13 cellular contexts compared by ENCODE assay signal in the genomic region with DNA sequence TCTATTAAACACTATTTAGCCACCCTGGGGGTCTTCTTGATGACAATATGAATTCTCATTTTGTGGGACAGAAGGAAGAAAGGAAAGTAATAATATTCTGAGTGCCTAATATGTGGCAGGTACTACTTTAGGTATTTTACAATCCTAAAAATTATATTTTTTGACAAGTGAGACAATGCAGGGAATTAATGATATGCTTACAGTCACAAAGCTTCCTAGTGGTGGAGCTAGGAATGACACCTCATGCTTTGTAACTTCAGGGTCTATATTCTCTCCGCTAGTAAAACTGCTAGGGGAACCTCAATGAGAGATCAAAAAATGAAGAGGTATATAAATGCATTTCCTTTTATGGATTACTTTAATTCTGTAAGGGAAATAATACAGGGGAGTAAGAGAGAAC. TPM values are rescaled to one million over a fixed set of nuclear protein-coding genes. Genes with fewer than 3 reads are reported as not detected.
DNase-seq lines count a peak whose midpoint lies in the region; ATAC-seq, FAIRE-seq and TF ChIP-seq lines count a peak whose summit lies in the region.
"Had no signal": no experiment of that assay in that cellular context is flagged by ENCODE, and none has a peak within 500 bp of the region (broad histone marks: within the 10 kb centered on the region; RNA-seq: fewer than 3 reads in every experiment).

No MANE protein-coding gene starts in this region.

- no peak for DNase-seq in D721Med (ENCODE audit: insufficient read length, low spot score)
- DNase-seq in GM12878 (ENCODE audit: low read depth, low spot score) = no peak
- peak; percentile 29 for DNase-seq in mesendoderm
- no peak for DNase-seq in GOT3 (lab: John Stamatoyannopoulos, UW)
- DNase-seq in DMS114 treated with DMSO at 0.1 percent for 48 hours (lab: John Stamatoyannopoulos, UW; ENCODE audit: unreplicated experiment) = no peak
- DNase-seq in stimulated activated effector memory CD8-positive, alpha-beta T cell treated with anti-CD3 and anti-CD28 coated beads, Interleukin-12 subunit alpha, Interleukin-12 subunit beta, amount 100 ng/mL, for 72 hours (ENCODE audit: low spot score in 2 of 2) = no peak
- no peak for DNase-seq in effector memory CD4-positive, alpha-beta T cell
- DNase-seq: activated CD8-positive, alpha-beta memory T cell treated with anti-CD3 and anti-CD28 coated beads, Interleukin-2, amount 50 U/mL, for 4 hours; heart right ventricle; NCI-H510A treated with DMSO at 0.1 percent for 48 hours; T-helper 1 cell had no signal

- no peaks in the 10 kb centered on the region for H3K9me3 Mint-ChIP-seq in stimulated activated effector memory CD8-positive, alpha-beta T cell treated with anti-CD3 and anti-CD28 coated beads, Interleukin-12 subunit alpha, Interleukin-12 subunit beta, amount 100 ng/mL, for 72 hours
- H3K9me3 Mint-ChIP-seq: central memory CD8-positive, alpha-beta T cell had no signal

- H3K56ac ChIP-seq in mesendoderm (ENCODE audit: low read length) = no peak overlapping the region

- no peak for TF ChIP-seq EP300 in GM12878 (IDR thresholded peaks at IDR 0.05; ENCODE audit: borderline replicate concordance in 1 of 2, control insufficient read depth in 1 of 2, low read depth in 2 of 2, low read length in 2 of 2)

- H3K27ac Mint-ChIP-seq in stimulated activated effector memory CD8-positive, alpha-beta T cell treated with anti-CD3 and anti-CD28 coated beads, Interleukin-12 subunit alpha, Interleukin-12 subunit beta, amount 100 ng/mL, for 72 hours = no peak overlapping the region

- no peak overlapping the region for H4K5ac ChIP-seq in mesendoderm (ENCODE audit: low read length)

- intact Hi-C loops in GM12878 (cut with micrococcal nuclease; ENCODE audit: unreplicated experiment) = loop anchor here (5.0 kb wide), 1 partner anchor 37 kb away; no protein-coding TSS in a partner anchor

- CTCF ChIA-PET in GM12878 (lab: Yijun Ruan, JAX) = interaction anchor here (0.7 to 2.7 kb wide), 5 partner anchors 11 to 656 kb away, joined by 3 to 17 read pairs (median 3); partner anchors contain the start of gene PRG4

- no peak for TF ChIP-seq RAD21 in GM12878 (IDR thresholded peaks at IDR 0.05; ENCODE audit: insufficient read depth, low read depth, low read length)

- no peak overlapping the region for H3K9ac ChIP-seq in KMS-11
- no peak overlapping the region for H3K9ac ChIP-seq in GM12878 (ENCODE audit: control insufficient read depth, insufficient read depth, low read length)
- no peak overlapping the region for H3K9ac ChIP-seq in mesendoderm (ENCODE audit: low read length)

- H2AK5ac ChIP-seq in mesendoderm (ENCODE audit: low read length) = no peak overlapping the region

- no peaks in the 10 kb centered on the region for H3K4me1 Mint-ChIP-seq in stimulated activated effector memory CD8-positive, alpha-beta T cell treated with anti-CD3 and anti-CD28 coated beads, Interleukin-12 subunit alpha, Interleukin-12 subunit beta, amount 100 ng/mL, for 72 hours

- H4K8ac ChIP-seq in mesendoderm (ENCODE audit: low read depth, low read length) = no peak overlapping the region

- no peak overlapping the region for H3K4ac ChIP-seq in mesendoderm (ENCODE audit: low read depth, low read length)

- POLR2A ChIA-PET in GM12878 (lab: Charles Lee) = no interaction called here

- H3K9me3 ChIP-seq in GM12878 (replicated peaks; ENCODE audit: control insufficient read depth, insufficient read depth, low read length) = no peaks in the 10 kb centered on the region
- H3K9me3 ChIP-seq in effector memory CD4-positive, alpha-beta T cell (ENCODE audit: control insufficient read depth, low read length) = no peaks in the 10 kb centered on the region
- H3K9me3 ChIP-seq: heart right ventricle had no signal

- H4K20me1 ChIP-seq in KMS-11 (ENCODE audit: insufficient read depth) (no peaks in the 10 kb centered on the region), GM12878 (ENCODE audit: control insufficient read depth, insufficient read depth) (no peaks in the 10 kb centered on the region)

- H3K27me3 ChIP-seq in KMS-11 (ENCODE audit: insufficient read depth, low read depth) (no peaks in the 10 kb centered on the region), GM12878 (replicated peaks in 1 of 2; ENCODE audit: control insufficient read depth in 2 of 2, insufficient read depth in 2 of 2, low read length in 1 of 2) (no peaks in the 10 kb centered on the region), mesendoderm (ENCODE audit: insufficient read depth, low read length, poor library complexity) (no peaks in the 10 kb centered on the region)
- no peaks in the 10 kb centered on the region for H3K27me3 ChIP-seq in effector memory CD4-positive, alpha-beta T cell (replicated peaks; ENCODE audit: control insufficient read depth, insufficient read depth, low read length, poor library complexity, severe bottlenecking)
- H3K27me3 ChIP-seq: heart right ventricle had no signal

- FAIRE-seq in D721Med (lab: Jason Lieb, UNC) (peak; percentile 11), GM12878 (lab: Jason Lieb, UNC) (no peak)

- no peak overlapping the region for H3K4me2 ChIP-seq in KMS-11
- no peak overlapping the region for H3K4me2 ChIP-seq in GM12878 (ENCODE audit: control insufficient read depth, insufficient read depth)
- no peak overlapping the region for H3K4me2 ChIP-seq in mesendoderm (ENCODE audit: low read length)

- no peak overlapping the region for H2BK5ac ChIP-seq in mesendoderm (ENCODE audit: low read length)

- no peak for TF ChIP-seq POLR2A in GM12878 (IDR thresholded peaks at IDR 0.05; ENCODE audit: low read depth, low read length)

- RAD21 ChIA-PET in GM12878 (lab: Charles Lee; ENCODE audit: unreplicated experiment) = no interaction called here

- H2BK120ac ChIP-seq in mesendoderm (ENCODE audit: low read depth, low read length) = no peak overlapping the region

- peaks cover 7% of the 10 kb centered on the region; the same call in 1 of the 2 replicates for H3K36me3 ChIP-seq in KMS-11 (ENCODE audit: insufficient read depth)
- H3K36me3 ChIP-seq in GM12878 (ENCODE audit: control insufficient read depth in 2 of 2, insufficient read depth in 2 of 2, low read length in 1 of 2) = peaks cover 0 to 47% of the 10 kb centered on the region in 2 experiments
- peaks cover 7% of the 10 kb centered on the region for H3K36me3 ChIP-seq in mesendoderm (ENCODE audit: control insufficient read depth, insufficient read depth, low read length)
- peaks cover 83% of the 10 kb centered on the region for H3K36me3 ChIP-seq in effector memory CD4-positive, alpha-beta T cell (ENCODE audit: control insufficient read depth, insufficient read depth, low read length)

- H3K23ac ChIP-seq in mesendoderm (ENCODE audit: low read length) = no peak overlapping the region

- no TSS peak for BruUV-seq in GM12878 (replicated peaks; lab: Mats Ljungman, UMichigan)

- H2AFZ ChIP-seq in KMS-11 (ENCODE audit: low read depth) (no peak overlapping the region), GM12878 (ENCODE audit: control insufficient read depth, low read depth, low read length) (no peak overlapping the region)

- H3K27ac ChIP-seq in KMS-11 (no peak overlapping the region), GM12878 (ENCODE audit: control insufficient read depth, insufficient read depth) (no peak overlapping the region), mesendoderm (ENCODE audit: low read depth, low read length) (no peak overlapping the region)
- no peak overlapping the region for H3K27ac ChIP-seq in effector memory CD4-positive, alpha-beta T cell (ENCODE audit: insufficient read depth, low read length, poor library complexity, severe bottlenecking)
- H3K27ac ChIP-seq: heart right ventricle had no signal

- H3K4me1 ChIP-seq in KMS-11 (ENCODE audit: low read depth, poor library complexity, severe bottlenecking) (no peaks in the 10 kb centered on the region), GM12878 (ENCODE audit: control insufficient read depth, insufficient read depth, low read length) (no peaks in the 10 kb centered on the region), mesendoderm (ENCODE audit: control insufficient read depth, low read depth, low read length) (no peaks in the 10 kb centered on the region)
- no peaks in the 10 kb centered on the region for H3K4me1 ChIP-seq in effector memory CD4-positive, alpha-beta T cell (ENCODE audit: control insufficient read depth, insufficient read depth, low read length, poor library complexity, severe bottlenecking)
- H3K4me1 ChIP-seq: heart right ventricle had no signal

- H3K18ac ChIP-seq in mesendoderm (ENCODE audit: low read length) = no peak overlapping the region

- no peak overlapping the region for H3K4me3 Mint-ChIP-seq in stimulated activated effector memory CD8-positive, alpha-beta T cell treated with anti-CD3 and anti-CD28 coated beads, Interleukin-12 subunit alpha, Interleukin-12 subunit beta, amount 100 ng/mL, for 72 hours
- H3K4me3 Mint-ChIP-seq: central memory CD8-positive, alpha-beta T cell had no signal

- H3K36me3 Mint-ChIP-seq in stimulated activated effector memory CD8-positive, alpha-beta T cell treated with anti-CD3 and anti-CD28 coated beads, Interleukin-12 subunit alpha, Interleukin-12 subunit beta, amount 100 ng/mL, for 72 hours = peaks cover 100% of the 10 kb centered on the region

- 100% methylated on average over 1 of the region's 1 CpG for WGBS in GM12878 (ENCODE audit: insufficient coverage, insufficient replicate concordance, low lambda C conversion rate, missing lambda C conversion rate)
- WGBS in mesendoderm (ENCODE audit: extremely low coverage, insufficient coverage, low lambda C conversion rate) = no CpG with 5 or more reads among the region's 1 CpG

- no peak overlapping the region for H2BK15ac ChIP-seq in mesendoderm (replicated peaks; ENCODE audit: low read depth)

- H3K79me2 ChIP-seq in KMS-11 (ENCODE audit: insufficient read depth, low read depth) = no peaks in the 10 kb centered on the region
- H3K79me2 ChIP-seq in GM12878 (ENCODE audit: control insufficient read depth, insufficient read depth, low read length) = no peaks in the 10 kb centered on the region
- H3K79me2 ChIP-seq in mesendoderm (ENCODE audit: control insufficient read depth, insufficient read depth, low read length) = no peaks in the 10 kb centered on the region

- no peak for TF ChIP-seq CTCF in D721Med (IDR thresholded peaks at IDR 0.05; ENCODE audit: insufficient read depth, missing control alignments)
- peak; percentile 66 for TF ChIP-seq CTCF in KMS-11 (conservative IDR thresholded peaks at IDR 0.05; ENCODE audit: low read depth, low read length)
- TF ChIP-seq CTCF in GM12878 (IDR thresholded peaks at IDR 0.05 in 2 of 3, conservative IDR thresholded peaks at IDR 0.05 in 1 of 3; ENCODE audit: control insufficient read depth in 2 of 3, extremely low read depth in 1 of 3, insufficient read depth in 1 of 3, low read depth in 3 of 3, low read length in 3 of 3) = peak in 2 of 3 experiments; percentile 30 to 34; a peak in 2 of 6 replicates

- 0 out of 3 replicates have a peak, but pooled peaks have one; percentile 37 for ATAC-seq in GM12878
- no peak for ATAC-seq in stimulated activated effector memory CD8-positive, alpha-beta T cell treated with anti-CD3 and anti-CD28 coated beads, Interleukin-12 subunit alpha, Interleukin-12 subunit beta, amount 100 ng/mL, for 72 hours
- ATAC-seq: heart right ventricle had no signal

- H3K79me1 ChIP-seq in mesendoderm (ENCODE audit: low read length) = no peaks in the 10 kb centered on the region

- in situ Hi-C loops in GM12878 (cut with MboI) = no loop called here

- SMC1A ChIA-PET in GM12878 (lab: Charles Lee; ENCODE audit: uncharacterized antibody, unreplicated experiment) = interaction anchor here (1.4 kb wide), 1 partner anchor 8 kb away, joined by 6 read pairs; no protein-coding TSS in a partner anchor

- H3K4me3 ChIP-seq in KMS-11 (IDR thresholded peaks at IDR 0.05; ENCODE audit: insufficient read depth, low read depth, low read length) (no peak overlapping the region), GM12878 (no peak overlapping the region), mesendoderm (ENCODE audit: low read length) (no peak overlapping the region)
- H3K4me3 ChIP-seq in effector memory CD4-positive, alpha-beta T cell (ENCODE audit: insufficient read depth, low read depth, low read length, poor library complexity, severe bottlenecking) = no peak overlapping the region
- H3K4me3 ChIP-seq: heart right ventricle had no signal

RNA-seq across cellular contexts. Expression of gene PRG4, which starts 34.7 kb away (rescaled TPM):
- total RNA-seq in GM12878 (2013; cell fraction: nucleolus; rRNA removed) = not detected in 2 replicates
- 0.05 and 0.06 TPM in 2 replicates for total RNA-seq in GM12878 (2014; rRNA removed)
- total RNA-seq in GM12878 (2014; rRNA removed; fragmentation: Illumina TruSeq; extraction: Trizol) = not detected in 2 replicates
- 0.03 and 0.05 TPM in 2 replicates for total RNA-seq in GM12878 (2021)
- polyA plus RNA-seq in GM12878 (2011; ENCODE audit: low read depth) = not detected
- 0.18 and 0.19 TPM in 2 replicates for polyA plus RNA-seq in GM12878 (2011; rRNA removed)
- polyA plus RNA-seq in GM12878 (2011; cell fraction: cytosol; rRNA removed) = not detected in 2 replicates
- polyA plus RNA-seq in GM12878 (2011; cell fraction: nucleus; rRNA removed) = not detected in 2 replicates
- 0.04 TPM in 1 of 2 replicates, not detected in the other for polyA plus RNA-seq in GM12878 (2012)
- not detected in 2 replicates for polyA plus RNA-seq in GM12878 (2014; fragmentation: Illumina TruSeq; extraction: Trizol)
- polyA plus RNA-seq in GM12878 (2014; fragmentation: Nextera tagmentation; extraction: Ambion mirVana) = under 1 TPM; 0.03 to 0.05 TPM
- 0.05 TPM in 1 of 2 replicates, not detected in the other for polyA plus RNA-seq in GM12878 (2014; rRNA removed)
- not detected for polyA plus RNA-seq in GM12878 (2016; fragmentation: Nextera tagmentation; extraction: Ambion mirVana)
- polyA minus RNA-seq in GM12878 (2011; rRNA and poly(A)+ RNA removed) = not detected in 2 replicates
- polyA minus RNA-seq in GM12878 (2011; cell fraction: cytosol; rRNA and poly(A)+ RNA removed) = not detected in 2 replicates
- polyA minus RNA-seq in GM12878 (2011; cell fraction: nucleus; rRNA and poly(A)+ RNA removed) = not detected in 2 replicates
- polyA plus RNA-seq in mesendoderm (2013, experiment 1 of 2) = not detected
- polyA plus RNA-seq in mesendoderm (2013, experiment 2 of 2) = not detected

RNA-seq across cellular contexts. Expression of gene TPR, which starts 44.3 kb away (rescaled TPM):
- 156 and 173 TPM in 2 replicates for total RNA-seq in GM12878 (2013; cell fraction: nucleolus; rRNA removed)
- total RNA-seq in GM12878 (2014; rRNA removed) (103 and 108 TPM in 2 replicates), GM12878 (2014; rRNA removed; fragmentation: Illumina TruSeq; extraction: Trizol) (90.7 and 93.8 TPM in 2 replicates), GM12878 (2021) (94.3 and 103 TPM in 2 replicates)
- 23.1 TPM for polyA plus RNA-seq in GM12878 (2011; ENCODE audit: low read depth)
- polyA plus RNA-seq in GM12878 (2011; rRNA removed) (70.5 and 93.6 TPM in 2 replicates), GM12878 (2014; fragmentation: Illumina TruSeq; extraction: Trizol) (86.4 and 89.5 TPM in 2 replicates), GM12878 (2014; fragmentation: Nextera tagmentation; extraction: Ambion mirVana) (10 to 100 TPM; 30.9 to 37.2 TPM), GM12878 (2014; rRNA removed) (62.3 and 68.1 TPM in 2 replicates), GM12878 (2016; fragmentation: Nextera tagmentation; extraction: Ambion mirVana) (100 to 1,000 TPM; 117 to 122 TPM)
- 63.0 and 74.4 TPM in 2 replicates for polyA plus RNA-seq in GM12878 (2011; cell fraction: cytosol; rRNA removed)
- 135 and 140 TPM in 2 replicates for polyA plus RNA-seq in GM12878 (2011; cell fraction: nucleus; rRNA removed)
- polyA plus RNA-seq in GM12878 (2012) = 32.0 and 43.9 TPM in 2 replicates
- 121 and 130 TPM in 2 replicates for polyA minus RNA-seq in GM12878 (2011; rRNA and poly(A)+ RNA removed)
- 39.6 and 44.7 TPM in 2 replicates for polyA minus RNA-seq in GM12878 (2011; cell fraction: cytosol; rRNA and poly(A)+ RNA removed)
- polyA minus RNA-seq in GM12878 (2011; cell fraction: nucleus; rRNA and poly(A)+ RNA removed) = 67.6 and 101 TPM in 2 replicates
- 55.4 TPM for polyA plus RNA-seq in mesendoderm (2013, experiment 1 of 2)
- polyA plus RNA-seq in mesendoderm (2013, experiment 2 of 2) = 52.7 TPM

RNA-seq across cellular contexts. Expression of gene ODR4, which starts 44.9 kb away (rescaled TPM):
- 67.2 and 68.2 TPM in 2 replicates for total RNA-seq in GM12878 (2013; cell fraction: nucleolus; rRNA removed)
- total RNA-seq in GM12878 (2014; rRNA removed) (10.6 and 10.7 TPM in 2 replicates), GM12878 (2014; rRNA removed; fragmentation: Illumina TruSeq; extraction: Trizol) (15.1 and 16.3 TPM in 2 replicates), GM12878 (2021) (12.3 TPM in 2 replicates)
- polyA plus RNA-seq in GM12878 (2011; ENCODE audit: low read depth) = 3.6 TPM
- polyA plus RNA-seq in GM12878 (2011; rRNA removed) (14.1 and 26.1 TPM in 2 replicates), GM12878 (2014; fragmentation: Illumina TruSeq; extraction: Trizol) (11.8 and 16.3 TPM in 2 replicates), GM12878 (2014; fragmentation: Nextera tagmentation; extraction: Ambion mirVana) (10 to 100 TPM; 12.6 to 15.4 TPM), GM12878 (2014; rRNA removed) (10.4 and 11.0 TPM in 2 replicates), GM12878 (2016; fragmentation: Nextera tagmentation; extraction: Ambion mirVana) (10 to 100 TPM; 19.3 to 19.4 TPM)
- polyA plus RNA-seq in GM12878 (2011; cell fraction: cytosol; rRNA removed) = 3.8 and 4.4 TPM in 2 replicates
- polyA plus RNA-seq in GM12878 (2011; cell fraction: nucleus; rRNA removed) = 12.8 and 17.3 TPM in 2 replicates
- 8.6 and 9.5 TPM in 2 replicates for polyA plus RNA-seq in GM12878 (2012)
- polyA minus RNA-seq in GM12878 (2011; rRNA and poly(A)+ RNA removed) = 8.6 and 11.1 TPM in 2 replicates
- polyA minus RNA-seq in GM12878 (2011; cell fraction: cytosol; rRNA and poly(A)+ RNA removed) = 2.5 and 4.6 TPM in 2 replicates
- 11.7 and 14.7 TPM in 2 replicates for polyA minus RNA-seq in GM12878 (2011; cell fraction: nucleus; rRNA and poly(A)+ RNA removed)
- polyA plus RNA-seq in mesendoderm (2013, experiment 1 of 2) = 12.1 TPM
- 12.4 TPM for polyA plus RNA-seq in mesendoderm (2013, experiment 2 of 2)
